ENCODE assay signal across 13 cellular contexts in the genomic region with DNA sequence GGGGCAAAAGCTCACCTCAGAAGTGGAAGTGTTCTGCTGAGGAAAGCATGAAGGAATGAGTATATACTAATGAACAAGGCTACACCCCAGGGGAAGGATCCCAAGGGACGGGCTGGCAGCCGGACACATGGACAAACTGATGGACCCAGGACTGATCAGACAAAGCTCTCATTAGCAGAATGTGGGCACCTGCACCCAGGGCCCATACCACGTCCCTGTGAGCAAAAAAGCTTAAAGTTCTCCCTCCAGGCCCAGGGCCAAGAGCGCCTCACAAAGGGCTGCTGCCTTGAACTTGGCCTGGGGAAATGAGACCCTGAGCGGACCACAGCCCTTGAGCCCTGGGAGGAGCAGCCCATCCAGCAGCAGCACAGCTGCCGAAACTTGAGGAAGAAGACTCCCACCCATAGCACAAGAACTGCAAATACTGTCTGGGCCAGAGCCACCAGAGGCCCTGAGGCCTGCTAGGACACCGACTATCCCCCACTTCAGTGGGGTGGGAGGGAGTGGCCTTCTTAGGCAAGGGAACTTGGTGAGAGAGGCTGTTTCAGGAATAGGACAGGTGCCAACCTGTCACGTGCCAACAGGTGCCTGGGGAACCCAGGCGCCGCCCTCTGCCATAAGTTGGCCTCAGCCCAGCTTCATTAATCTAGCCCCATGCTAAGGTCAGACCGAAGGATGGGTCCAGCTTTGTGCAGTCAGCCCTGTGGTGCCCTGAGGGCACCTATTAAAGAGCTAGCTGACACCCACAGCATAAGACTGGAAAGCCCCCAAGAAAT. TPM values are rescaled to one million over a fixed set of nuclear protein-coding genes. Genes with fewer than 3 reads are reported as not detected.
DNase-seq lines count a peak whose midpoint lies in the region; ATAC-seq and TF ChIP-seq lines count a peak whose summit lies in the region.
"Had no signal": no experiment of that assay in that cellular context is flagged by ENCODE, and none has a peak within 500 bp of the region (broad histone marks: within the 10 kb centered on the region; RNA-seq: fewer than 3 reads in every experiment).

No MANE protein-coding gene starts in this region.

- peak overlapping the region; percentile 100 for H3K27ac Mint-ChIP-seq in IgD-negative memory B cell

- TF ChIP-seq CTCF in psoas muscle (IDR thresholded peaks at IDR 0.05): no peak

- H3K9me3 ChIP-seq in duodenal mucosa (ENCODE audit: control insufficient read depth in 1 of 2, low read length in 2 of 2) (no peaks in the 10 kb centered on the region), psoas muscle (no peaks in the 10 kb centered on the region)
- H3K9me3 ChIP-seq: testis had no signal

- H3K4me3 ChIP-seq in duodenal mucosa (ENCODE audit: low read depth in 1 of 2, low read length in 2 of 2) (no peak overlapping the region), psoas muscle (no peak overlapping the region)
- H3K4me3 ChIP-seq: skin epidermis, testis had no signal

- 77 to 79% (median 77%) methylated on average over 11 of the region's 11 CpGs for WGBS in psoas muscle, 3 donors

- no peaks in the 10 kb centered on the region for H3K27me3 ChIP-seq in duodenal mucosa (ENCODE audit: control insufficient read depth in 1 of 2, insufficient read depth in 2 of 2, low read length in 2 of 2)
- H3K27me3 ChIP-seq in psoas muscle (ENCODE audit: insufficient read depth in 3 of 3, low read length in 2 of 3): no peaks in the 10 kb centered on the region
- H3K27me3 ChIP-seq: testis had no signal

- H3K9ac ChIP-seq in duodenal mucosa (ENCODE audit: low read depth in 1 of 2, low read length in 2 of 2): peak overlapping the region in 1 of 2 donors; percentile 21

- H3K36me3 ChIP-seq in duodenal mucosa (ENCODE audit: control insufficient read depth in 1 of 2, insufficient read depth in 2 of 2, low read length in 2 of 2): peaks cover 28 to 51% of the 10 kb centered on the region in 2 donors
- peaks cover 5 to 64% of the 10 kb centered on the region in 2 donors for H3K36me3 ChIP-seq in psoas muscle (ENCODE audit: insufficient read depth in 1 of 2, low read depth in 1 of 2)

- ATAC-seq in psoas muscle (no peak), HG03025 (IDR thresholded peaks at IDR 0.05; ENCODE audit: low FRiP score, unreplicated experiment) (no peak)

- peaks cover 59 to 61% of the 10 kb centered on the region in 2 donors for H3K4me1 ChIP-seq in duodenal mucosa (ENCODE audit: control insufficient read depth in 1 of 2, insufficient read depth in 2 of 2, low read length in 2 of 2)
- H3K4me1 ChIP-seq in psoas muscle: peaks cover 20% of the 10 kb centered on the region

- peaks cover 3% of the 10 kb centered on the region for H3K36me3 Mint-ChIP-seq in IgD-negative memory B cell

- H3K4me3 Mint-ChIP-seq in IgD-negative memory B cell: peak overlapping the region in 2 of 4 donors; percentile 52 to 93

- no peaks in the 10 kb centered on the region for H3K27me3 Mint-ChIP-seq in IgD-negative memory B cell

- intact Hi-C loops in psoas muscle (cut with DNase I): no loop called here

- H3K27ac ChIP-seq in duodenal mucosa (ENCODE audit: low read depth, low read length): peak overlapping the region; percentile 33
- peak overlapping the region; percentile 16 for H3K27ac ChIP-seq in psoas muscle

- peaks cover 19 to 31% (median 25%) of the 10 kb centered on the region in 3 donors for H3K4me1 Mint-ChIP-seq in IgD-negative memory B cell

- peak; percentile 45 for DNase-seq in NCI-H2196 (lab: John Stamatoyannopoulos, UW; ENCODE audit: unreplicated experiment)
- DNase-seq in NCI-H2196 treated with DMSO at 0.1 percent for 48 hours (lab: John Stamatoyannopoulos, UW; ENCODE audit: unreplicated experiment): no peak
- no peak for DNase-seq in psoas muscle
- DNase-seq in NCI-H774 (lab: John Stamatoyannopoulos, UW): no peak
- DNase-seq in dermis blood vessel endothelial cell: no peak
- DNase-seq: NCI-H1417 treated with DMSO at 0.1 percent for 48 hours, SIG-M5, testis had no signal

- H3K9me3 Mint-ChIP-seq in IgD-negative memory B cell: no peaks in the 10 kb centered on the region

RNA-seq across cellular contexts. Expression of a gene that starts 2.3 kb away (rescaled TPM):
- 27.5 TPM for polyA plus RNA-seq in IgD-negative memory B cell
- total RNA-seq in psoas muscle: 10 to 100 TPM in 2 of 4 donors, 1 to 10 TPM in 2; 9.3 to 14.5 (median 11.1) TPM
- polyA plus RNA-seq in psoas muscle: 10 to 100 TPM; 12.5 to 30.7 (median 22.2) TPM
- total RNA-seq in dermis blood vessel endothelial cell: 39.0 and 50.9 TPM in 2 replicates

RNA-seq across cellular contexts. Expression of a gene that starts 6.6 kb away (rescaled TPM):
- polyA plus RNA-seq in IgD-negative memory B cell: 1.5 TPM
- under 1 TPM in 1 of 4 donors, not detected in 3; 0.36 TPM for total RNA-seq in psoas muscle
- polyA plus RNA-seq in psoas muscle: under 1 TPM; 0.38 to 0.94 (median 0.49) TPM
- 1.0 TPM in 1 of 2 replicates, not detected in the other for total RNA-seq in dermis blood vessel endothelial cell
- total RNA-seq: kidney epithelial cell had no signal

RNA-seq across cellular contexts. Expression of a gene that starts 36.7 kb away (rescaled TPM):
- polyA plus RNA-seq in IgD-negative memory B cell: 19.7 TPM
- 100 to 1,000 TPM; 105 to 170 (median 146) TPM for total RNA-seq in psoas muscle
- 10 to 100 TPM; 36.1 to 89.3 (median 76.9) TPM for polyA plus RNA-seq in psoas muscle
- 30.5 and 35.6 TPM in 2 replicates for total RNA-seq in dermis blood vessel endothelial cell

RNA-seq across cellular contexts. Expression of a gene that starts 36.8 kb away (rescaled TPM):
- polyA plus RNA-seq in IgD-negative memory B cell (1.3 TPM), psoas muscle (1 to 10 TPM; 1.4 to 4.5 (median 2.0) TPM)
- total RNA-seq in psoas muscle (1 to 10 TPM; 3.2 to 7.0 (median 4.7) TPM), dermis blood vessel endothelial cell (2.3 and 3.7 TPM in 2 replicates)

RNA-seq across cellular contexts. Expression of a gene that starts 51.9 kb away (rescaled TPM):
- 84.5 TPM for polyA plus RNA-seq in IgD-negative memory B cell
- total RNA-seq in psoas muscle: 100 to 1,000 TPM; 115 to 189 (median 165) TPM
- 100 to 1,000 TPM in 1 of 3 donors, 10 to 100 TPM in 2; 70.8 to 109 (median 89.1) TPM for polyA plus RNA-seq in psoas muscle
- 128 and 178 TPM in 2 replicates for total RNA-seq in dermis blood vessel endothelial cell
